ENCODE assay signal across 13 cellular contexts in the genomic region with DNA sequence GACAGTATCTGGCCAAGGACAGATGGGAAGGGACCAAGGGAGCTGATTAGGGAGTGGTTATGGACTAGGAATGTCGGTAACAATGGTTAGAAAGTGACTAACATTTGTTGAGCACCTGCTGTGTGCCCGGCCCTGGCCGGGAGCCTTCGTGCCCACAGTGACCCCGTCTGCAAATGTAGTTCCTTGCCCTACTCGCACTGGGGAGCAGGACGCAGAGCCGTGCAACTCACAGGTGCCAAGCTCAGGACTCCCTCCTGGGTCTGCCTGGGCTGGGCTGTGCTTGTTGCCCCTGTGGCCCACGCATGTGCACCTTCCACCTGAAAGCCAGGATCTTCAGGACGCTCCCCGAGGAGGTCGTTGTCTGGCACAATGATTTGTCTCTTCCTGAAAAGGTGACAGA. TPM values are rescaled to one million over a fixed set of nuclear protein-coding genes. Genes with fewer than 3 reads are reported as not detected.
DNase-seq lines count a peak whose midpoint lies in the region; ATAC-seq and TF ChIP-seq lines count a peak whose summit lies in the region.
"Had no signal": no experiment of that assay in that cellular context is flagged by ENCODE, and none has a peak within 500 bp of the region (broad histone marks: within the 10 kb centered on the region; RNA-seq: fewer than 3 reads in every experiment).

No MANE protein-coding gene starts in this region.

- no peaks in the 10 kb centered on the region for H3K36me3 ChIP-seq in OCI-LY7 (ENCODE audit: insufficient read depth, low read length)

- H2BK5ac ChIP-seq in H9 (ENCODE audit: insufficient read length, low read length) = no peak overlapping the region

- no peaks in the 10 kb centered on the region for H3K27me3 Mint-ChIP-seq in H9 (ENCODE audit: low read depth)
- H3K27me3 Mint-ChIP-seq: B cell, IgD-negative memory B cell had no signal

- intact Hi-C loops in OCI-LY7 (cut with micrococcal nuclease; ENCODE audit: unreplicated experiment) = no loop called here

- H4K20me1 ChIP-seq in H9 (ENCODE audit: control insufficient read depth, insufficient read depth, insufficient read length) (no peaks in the 10 kb centered on the region), OCI-LY7 (ENCODE audit: insufficient read depth, low read length) (no peaks in the 10 kb centered on the region)

- no peak overlapping the region for H2BK20ac ChIP-seq in H9 (ENCODE audit: low read depth, low read length, poor library complexity, severe bottlenecking)

- H3K4me2 ChIP-seq in H9 (ENCODE audit: insufficient read depth, insufficient read length, low read length) (no peak overlapping the region), OCI-LY7 (ENCODE audit: low read length) (no peak overlapping the region)
- H3K4me2 ChIP-seq: BLaER1 treated with 17β-estradiol and CSF1 and Interleukin-3, amounts not matched to agents 10 nM and 100 nM had no signal

- H3K23ac ChIP-seq in H9 (ENCODE audit: insufficient read length, low read depth, low read length) = no peak overlapping the region

- no peak overlapping the region for H2BK15ac ChIP-seq in H9 (ENCODE audit: low read depth, low read length)

- no peak overlapping the region for H2BK120ac ChIP-seq in H9 (ENCODE audit: low read depth, low read length, poor library complexity, severe bottlenecking)

- H3K27ac ChIP-seq in H9 (ENCODE audit: insufficient read length, low read depth, low read length) = no peak overlapping the region
- H3K27ac ChIP-seq in VCaP = peak overlapping the region; percentile 90
- no peak overlapping the region for H3K27ac ChIP-seq in OCI-LY7 (ENCODE audit: low read depth, low read length, poor library complexity, severe bottlenecking)
- H3K27ac ChIP-seq: BLaER1 treated with 17β-estradiol and CSF1 and Interleukin-3, amounts not matched to agents 10 nM and 100 nM; GM23248 had no signal

- no peak overlapping the region for H3K18ac ChIP-seq in H9 (ENCODE audit: insufficient read length, low read depth, low read length)

- H3K27me3 ChIP-seq in H9 (ENCODE audit: insufficient read depth, low read length) = no peaks in the 10 kb centered on the region
- H3K27me3 ChIP-seq: BLaER1 treated with 17β-estradiol and CSF1 and Interleukin-3, amounts not matched to agents 10 nM and 100 nM had no signal

- H3K23me2 ChIP-seq in H9 (ENCODE audit: insufficient read length, low read depth, low read length, poor library complexity, severe bottlenecking) = no peaks in the 10 kb centered on the region

- no peak overlapping the region for H2AK5ac ChIP-seq in H9 (ENCODE audit: insufficient read length, low read length)

- CTCF ChIA-PET in OCI-LY7 (lab: Charles Lee; ENCODE audit: unreplicated experiment) = no interaction called here

- no peak overlapping the region for H4K5ac ChIP-seq in H9 (ENCODE audit: insufficient read length, low read depth, low read length)

- H3K4ac ChIP-seq in H9 (ENCODE audit: low read depth, low read length) = no peak overlapping the region

- no peak overlapping the region for H3K56ac ChIP-seq in H9 (ENCODE audit: insufficient read length, low read depth, low read length)

- no CpG with 5 or more reads among the region's 12 CpGs for WGBS in H9 (ENCODE audit: extremely low coverage, insufficient read length, low lambda C conversion rate)

- no peaks in the 10 kb centered on the region for H3K9me2 ChIP-seq in OCI-LY7 (ENCODE audit: insufficient read depth, low read length)

- H4K91ac ChIP-seq in H9 (ENCODE audit: insufficient read length, low read depth, low read length) = no peak overlapping the region

- POLR2A ChIA-PET in OCI-LY7 (lab: Charles Lee) = no interaction called here

- H3K36me3 Mint-ChIP-seq in H9 (ENCODE audit: insufficient read depth in 1 of 3, low read depth in 3 of 3) = peaks cover 24 to 59% (median 50%) of the 10 kb centered on the region in 3 experiments; a peak in 6 of 7 replicates

- H3K14ac ChIP-seq in H9 (ENCODE audit: insufficient read depth, low read length) = no peak overlapping the region

- H3K9me3 ChIP-seq in H9 (ENCODE audit: control insufficient read depth, low read depth, low read length) (no peaks in the 10 kb centered on the region), OCI-LY7 (ENCODE audit: low read length) (no peaks in the 10 kb centered on the region)
- H3K9me3 ChIP-seq: BLaER1 treated with 17β-estradiol and CSF1 and Interleukin-3, amounts not matched to agents 10 nM and 100 nM had no signal

- H3K4me3 Mint-ChIP-seq in H9 = no peak overlapping the region
- H3K4me3 Mint-ChIP-seq: B cell; CD8-positive, alpha-beta T cell; IgD-negative memory B cell had no signal

- H3K9me3 Mint-ChIP-seq in H9 = no peaks in the 10 kb centered on the region
- H3K9me3 Mint-ChIP-seq: CD8-positive, alpha-beta T cell had no signal

- no peak overlapping the region for H2BK12ac ChIP-seq in H9 (ENCODE audit: insufficient read length, low read depth, low read length)

- no peak for DNase-seq in H9
- DNase-seq in myocyte (ENCODE audit: low read depth) = peak; percentile 76
- DNase-seq in OCI-LY7 (ENCODE audit: low spot score) = no peak
- no peak for DNase-seq in NCI-H2107 treated with DMSO at 0.1 percent for 48 hours (lab: John Stamatoyannopoulos, UW; ENCODE audit: unreplicated experiment)
- DNase-seq: Calu3; CD8-positive, alpha-beta T cell; GM23248 had no signal

- ATAC-seq in esophagus mucosa = peak; percentile 11
- ATAC-seq in GM21526 (IDR thresholded peaks at IDR 0.05; ENCODE audit: low FRiP score, unreplicated experiment) = no peak
- ATAC-seq: CD8-positive, alpha-beta T cell had no signal

- BruUV-seq in OCI-LY7 (replicated peaks; lab: Mats Ljungman, UMichigan) = no TSS peak

- H3K4me1 Mint-ChIP-seq in H9 = 0 out of 4 replicates have a peak, but pooled peaks cover 0 to 2% of the 10 kb centered on the region in 2 experiments
- H3K4me1 Mint-ChIP-seq: B cell, IgD-negative memory B cell had no signal

- no peak overlapping the region for H3K4me3 ChIP-seq in OCI-LY7 (ENCODE audit: low read depth, low read length, poor library complexity, severe bottlenecking)
- H3K4me3 ChIP-seq: BLaER1 treated with 17β-estradiol and CSF1 and Interleukin-3, amounts not matched to agents 10 nM and 100 nM; GM23248 had no signal

- TF ChIP-seq CTCF in H9 (conservative IDR thresholded peaks at IDR 0.05) (no peak), VCaP (conservative IDR thresholded peaks at IDR 0.05) (no peak), OCI-LY7 (conservative IDR thresholded peaks at IDR 0.05; ENCODE audit: low read length) (no peak)

- H3K79me2 ChIP-seq in H9 (ENCODE audit: insufficient read depth, low read length) (no peaks in the 10 kb centered on the region), OCI-LY7 (ENCODE audit: insufficient read depth, low read depth, low read length) (no peaks in the 10 kb centered on the region)

- no peaks in the 10 kb centered on the region for H3K79me1 ChIP-seq in H9 (ENCODE audit: insufficient read depth, low read depth, low read length, poor library complexity, severe bottlenecking)

- H2AFZ ChIP-seq in H9 (ENCODE audit: low read length) = no peak overlapping the region
- no peak overlapping the region for H2AFZ ChIP-seq in OCI-LY7 (ENCODE audit: low read length)
- H2AFZ ChIP-seq: GM23248 had no signal

- H3T11ph ChIP-seq in H9 (ENCODE audit: low read length) = no peak overlapping the region

- no peak overlapping the region for H4K8ac ChIP-seq in H9 (replicated peaks; ENCODE audit: insufficient read length, low read depth, low read length)

- peak overlapping the region; percentile 47 to 61 (median 59); a peak in 2 of 7 replicates for H3K27ac Mint-ChIP-seq in H9
- H3K27ac Mint-ChIP-seq: B cell; CD8-positive, alpha-beta T cell; IgD-negative memory B cell had no signal

- no peak overlapping the region for H3K9ac ChIP-seq in H9 (ENCODE audit: extremely low read depth, insufficient read length, low read length)
- H3K9ac ChIP-seq: BLaER1 treated with 17β-estradiol and CSF1 and Interleukin-3, amounts not matched to agents 10 nM and 100 nM; GM23248 had no signal

- H3K4me1 ChIP-seq in H9 (ENCODE audit: insufficient read depth, low read length) = no peaks in the 10 kb centered on the region
- no peaks in the 10 kb centered on the region for H3K4me1 ChIP-seq in OCI-LY7 (ENCODE audit: insufficient read depth, low read length, poor library complexity, severe bottlenecking)

RNA-seq across cellular contexts. Expression of a gene that starts 56.7 kb away (rescaled TPM):
- 138 and 139 TPM in 2 replicates for total RNA-seq in H9 (2021)
- 59.8 TPM for total RNA-seq in esophagus mucosa
- 101 and 113 TPM in 2 replicates for total RNA-seq in myocyte
- 27.2 TPM for polyA plus RNA-seq in myocyte (2012)
- 151 and 166 TPM in 2 replicates for total RNA-seq in OCI-LY7 (2014; rRNA removed; shearing (Covaris generic))
- 122 and 132 TPM in 2 replicates for total RNA-seq in OCI-LY7 (2022)
